ENCODE assay signal across 30 cellular contexts in the genomic region with DNA sequence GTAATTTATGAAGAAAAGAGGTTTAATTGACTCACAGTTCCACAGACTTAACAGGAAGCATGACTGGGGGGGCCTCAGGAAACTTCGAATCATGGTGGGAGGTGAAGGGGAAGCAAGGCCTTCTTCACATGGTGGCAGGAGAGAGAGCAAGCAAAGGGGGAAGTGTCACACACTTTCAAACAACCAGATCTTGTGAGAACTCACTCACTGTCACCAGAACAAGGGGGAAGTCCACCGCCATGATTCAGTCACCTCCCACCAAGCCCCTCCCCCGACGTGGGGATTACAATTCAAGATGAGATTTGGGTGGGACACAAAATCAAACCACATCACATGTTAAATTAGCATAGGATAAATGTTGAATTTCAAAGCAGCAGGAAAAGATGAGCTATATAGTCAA. TPM values are rescaled to one million over a fixed set of nuclear protein-coding genes. Genes with fewer than 3 reads are reported as not detected.
DNase-seq lines count a peak whose midpoint lies in the region; ATAC-seq, FAIRE-seq and TF ChIP-seq lines count a peak whose summit lies in the region.
"Had no signal": no experiment of that assay in that cellular context is flagged by ENCODE, and none has a peak within 500 bp of the region (broad histone marks: within the 10 kb centered on the region; RNA-seq: fewer than 3 reads in every experiment).

No MANE protein-coding gene starts in this region.

- peak; percentile 59 for ATAC-seq in stimulated activated naive CD8-positive, alpha-beta T cell treated with anti-CD3 and anti-CD28 coated beads, Interleukin-15, Interleukin-2, amounts not matched to agents 100 U/mL and 50 U/mL, for 24 hours
- no peak for ATAC-seq in stimulated activated naive CD8-positive, alpha-beta T cell treated with anti-CD3 and anti-CD28 coated beads, Interleukin-15, amount 100 ng/mL, for 72 hours
- ATAC-seq: left lung, pancreas, Right ventricle myocardium inferior, T-helper 17 cell had no signal

- no peaks in the 10 kb centered on the region for H3K4me1 Mint-ChIP-seq in stimulated activated naive CD8-positive, alpha-beta T cell treated with anti-CD3 and anti-CD28 coated beads, Interleukin-15, amount 100 ng/mL, for 72 hours
- H3K4me1 Mint-ChIP-seq: brain, endodermal cell, neural crest cell, T-helper 17 cell had no signal

- intact Hi-C loops in lower leg skin (cut with DNase I; ENCODE audit: low total_unique reads), result no loop called here

- no peaks in the 10 kb centered on the region for H3K27me3 Mint-ChIP-seq in stimulated activated naive CD8-positive, alpha-beta T cell treated with anti-CD3 and anti-CD28 coated beads, Interleukin-15, amount 100 ng/mL, for 72 hours
- H3K27me3 Mint-ChIP-seq: CD4-positive, alpha-beta T cell; T-helper 17 cell had no signal

- peaks cover 18 to 24% of the 10 kb centered on the region in 2 donors for H3K9me3 Mint-ChIP-seq in stimulated activated naive CD8-positive, alpha-beta T cell treated with anti-CD3 and anti-CD28 coated beads, Interleukin-15, amount 100 ng/mL, for 72 hours

- TF ChIP-seq CTCF in lower leg skin (IDR thresholded peaks at IDR 0.05), result no peak

- WGBS in lower leg skin, 2 donors, result 89 to 91% methylated on average over 4 of the region's 4 CpGs

- no peak overlapping the region for H3K27ac Mint-ChIP-seq in stimulated activated naive CD8-positive, alpha-beta T cell treated with anti-CD3 and anti-CD28 coated beads, Interleukin-15, amount 100 ng/mL, for 72 hours
- H3K27ac Mint-ChIP-seq: brain; CD4-positive, alpha-beta T cell; endodermal cell; T-helper 17 cell had no signal

- no peak for FAIRE-seq in RCC 7860 (lab: Jason Lieb, UNC)
- FAIRE-seq: pancreas had no signal

- TF ChIP-seq POLR2A in lower leg skin (IDR thresholded peaks at IDR 0.05), result no peak

- H3K4me3 Mint-ChIP-seq in stimulated activated naive CD8-positive, alpha-beta T cell treated with anti-CD3 and anti-CD28 coated beads, Interleukin-15, amount 100 ng/mL, for 72 hours, result no peak overlapping the region
- H3K4me3 Mint-ChIP-seq: brain; CD4-positive, alpha-beta T cell; endodermal cell; neural crest cell; T-helper 17 cell had no signal

- H3K4me3 ChIP-seq in lower leg skin (ENCODE audit: low read depth, poor library complexity, severe bottlenecking), result no peak overlapping the region
- H3K4me3 ChIP-seq: left lung, pancreas, PC-9, thoracic aorta had no signal

- DNase-seq in activated CD4-positive, alpha-beta T cell treated with anti-CD3 and anti-CD28 coated beads, Interleukin-2, amount 50 U/mL, for 4 hours, result peak; percentile 0 to 2
- no peak for DNase-seq in activated CD4-positive, alpha-beta T cell treated with anti-CD3 and anti-CD28 coated beads for 1 hour
- DNase-seq in stimulated activated naive CD8-positive, alpha-beta T cell treated with anti-CD3 and anti-CD28 coated beads, Interleukin-15, Interleukin-2, amounts not matched to agents 100 U/mL and 50 U/mL, for 24 hours, result peak; percentile 55
- DNase-seq in stimulated activated naive CD8-positive, alpha-beta T cell treated with anti-CD3 and anti-CD28 coated beads, Interleukin-15, amount 100 ng/mL, for 72 hours, result no peak
- peak; percentile 26 to 36 for DNase-seq in stimulated activated CD4-positive, alpha-beta T cell treated with anti-CD3 and anti-CD28 coated beads, Interleukin-2, amount 100 ng/mL, for 24 hours
- DNase-seq in NCI-H69 (lab: John Stamatoyannopoulos, UW) (no peak), RCC 7860 (ENCODE audit: low spot score) (no peak), lower leg skin (ENCODE audit: low spot score in 2 of 2) (no peak)
- DNase-seq: activated effector memory CD4-positive, alpha-beta T cell treated with anti-CD3 and anti-CD28 coated beads, Interleukin-2, amount 50 U/mL, for 16 hours; CD4-positive, alpha-beta T cell; dermis blood vessel endothelial cell; DND-41; endodermal cell; GF-D8; H7; Kasumi-1; left lung; NCI-H1436; NCI-H2081 treated with DMSO at 0.1 percent for 48 hours; NCI-H226; NCI-H526 treated with DMSO at 0.1 percent for 48 hours; pancreas; PC-9; SK-N-SH; stimulated activated naive CD4-positive, alpha-beta T cell; T-helper 17 cell had no signal

RNA-seq across cellular contexts. Expression of gene STRADB, which starts 56.2 kb away (rescaled TPM):
- total RNA-seq in lower leg skin, result 1 to 10 TPM; 4.3 to 4.9 (median 4.7) TPM

RNA-seq across cellular contexts. Expression of gene TRAK2, which starts 56.5 kb away (rescaled TPM):
- total RNA-seq in lower leg skin, result 10 to 100 TPM; 12.4 to 21.8 (median 18.1) TPM

Comparison
In these comparisons a context has a peak if more than half of its experiments do, and no peak if none do; other contexts are left out.
1. DNase-seq: peak in activated CD4-positive, alpha-beta T cell treated with anti-CD3 and anti-CD28 coated beads, Interleukin-2, amount 50 U/mL, for 4 hours (2 of 2), stimulated activated naive CD8-positive, alpha-beta T cell treated with anti-CD3 and anti-CD28 coated beads, Interleukin-15, Interleukin-2, amounts not matched to agents 100 U/mL and 50 U/mL, for 24 hours (single experiment) and stimulated activated CD4-positive, alpha-beta T cell treated with anti-CD3 and anti-CD28 coated beads, Interleukin-2, amount 100 ng/mL, for 24 hours (2 of 2); none in activated CD4-positive, alpha-beta T cell treated with anti-CD3 and anti-CD28 coated beads for 1 hour (single experiment), stimulated activated naive CD8-positive, alpha-beta T cell treated with anti-CD3 and anti-CD28 coated beads, Interleukin-15, amount 100 ng/mL, for 72 hours (0 of 2), NCI-H69 (single experiment), RCC 7860 (single experiment) and lower leg skin (0 of 2).